Comparison of ENCODE assay signal across 8 cellular contexts in genomic region chr3:53255775-53256703, GRCh38. TPM values are rescaled to one million over a fixed set of nuclear protein-coding genes. Genes with fewer than 3 reads are reported as not detected.
DNase-seq lines count a peak whose midpoint lies in the region; ATAC-seq and TF ChIP-seq lines count a peak whose summit lies in the region.

Gene TKT (minus strand): TSS chr3:53256022. CDS start chr3:53255942, 80 bp downstream.

- H3K27ac ChIP-seq in foreskin keratinocyte: peak within 1 kb of the TSS; percentile 94

- no peaks in the 10 kb centered on the region for H3K36me3 ChIP-seq in neuron (ENCODE audit: insufficient read depth, low read length)

- peak within 1 kb of the TSS; percentile 76 for H2AFZ ChIP-seq in neuron (ENCODE audit: low read depth, low read length)

- no peaks in the 10 kb centered on the region for H3K4me1 ChIP-seq in foreskin keratinocyte
- peaks cover 30% of the 10 kb centered on the region for H3K4me1 ChIP-seq in neuron (ENCODE audit: insufficient read depth, low read length)

- no peaks in the 10 kb centered on the region for H3K27me3 ChIP-seq in foreskin keratinocyte
- no peaks in the 10 kb centered on the region for H3K27me3 ChIP-seq in neuron (ENCODE audit: insufficient read depth, low read length)

- no peak for TF ChIP-seq RAD21 in Ishikawa (IDR thresholded peaks at IDR 0.05; ENCODE audit: low read depth)

- peak within 1 kb of the TSS; percentile 69 for H3K4me3 ChIP-seq in neuron (ENCODE audit: low read length)

- peak; percentile 20 for DNase-seq in DMS153 treated with DMSO at 0.1 percent for 48 hours (lab: John Stamatoyannopoulos, UW; ENCODE audit: unreplicated experiment)
- DNase-seq in SIG-M5 treated with dmso at 0.1 percent for 504 hours (lab: John Stamatoyannopoulos, UW; ENCODE audit: unreplicated experiment): peak; percentile 84
- peak; percentile 74 for DNase-seq in activated gamma-delta T cell treated with Interleukin-2 at 50 U/mL for 16 hours
- DNase-seq in foreskin keratinocyte: peak; percentile 55 to 69
- DNase-seq in stromal cell of bone marrow (ENCODE audit: low read depth): peak; percentile 76

- no peaks in the 10 kb centered on the region for H3K9me3 ChIP-seq in neuron (ENCODE audit: low read length)

- TF ChIP-seq EP300 in Ishikawa (IDR thresholded peaks at IDR 0.05; ENCODE audit: borderline replicate concordance): no peak

- TF ChIP-seq CTCF in foreskin keratinocyte (conservative IDR thresholded peaks at IDR 0.05): no peak

- ATAC-seq in GM21529 (IDR thresholded peaks at IDR 0.05; ENCODE audit: unreplicated experiment): peak; percentile 56
- peak; percentile 73 for ATAC-seq in foreskin keratinocyte

TF ChIP-seq in Ishikawa, 13 proteins besides CTCF, POLR2A, EP300 and RAD21:
- peak; percentile 57; the same call in 1 of the 2 replicates for TF ChIP-seq TAF1 (IDR thresholded peaks at IDR 0.05; ENCODE audit: low read depth)
- no peak for TF ChIP-seq TEAD4 (IDR thresholded peaks at IDR 0.05)
- TF ChIP-seq NFIC (IDR thresholded peaks at IDR 0.05): no peak
- TF ChIP-seq USF1 (IDR thresholded peaks at IDR 0.05): no peak
- peak; percentile 72 for TF ChIP-seq REST (IDR thresholded peaks at IDR 0.05; ENCODE audit: low read depth)
- no peak for TF ChIP-seq TCF12 (IDR thresholded peaks at IDR 0.05; ENCODE audit: low read depth)
- no peak for TF ChIP-seq CEBPB (IDR thresholded peaks at IDR 0.05)
- peak; percentile 20; the same call in 1 of the 2 replicates for TF ChIP-seq EGR1 (IDR thresholded peaks at IDR 0.05)
- TF ChIP-seq YY1 (IDR thresholded peaks at IDR 0.05; ENCODE audit: low read depth): no peak
- peak; percentile 72 for TF ChIP-seq MAX (IDR thresholded peaks at IDR 0.05)
- TF ChIP-seq ZBTB7A (IDR thresholded peaks at IDR 0.05; ENCODE audit: low read depth): no peak

RNA-seq across cellular contexts. Expression of gene TKT, which starts in this region (rescaled TPM):
- total RNA-seq in foreskin keratinocyte: 537 and 542 TPM in 2 replicates
- 588 and 603 TPM in 2 replicates for polyA plus RNA-seq in foreskin keratinocyte

Comparison
In these comparisons a context has a peak if more than half of its experiments do, and no peak if none do; other contexts are left out.
1. Peak in every context shown above with its lines: DNase-seq, ATAC-seq, H3K4me3 ChIP-seq and H3K27ac ChIP-seq.
2. DNase-seq: peak in every context shown above with its lines; median percentile 84 in SIG-M5 treated with dmso at 0.1 percent for 504 hours; 76 in stromal cell of bone marrow; 74 in activated gamma-delta T cell treated with Interleukin-2 at 50 U/mL for 16 hours; 62 in foreskin keratinocyte; 20 in DMS153 treated with DMSO at 0.1 percent for 48 hours.